In genomic region chr11:94030059-94030458, GRCh38 we compare ENCODE assay signal across 27 cellular contexts. TPM values are rescaled to one million over a fixed set of nuclear protein-coding genes. Genes with fewer than 3 reads are reported as not detected.
"Had no signal": no experiment of that assay in that cellular context is flagged by ENCODE, and none has a peak within 500 bp of the region (broad histone marks: within the 10 kb centered on the region; RNA-seq: fewer than 3 reads in every experiment).

No MANE protein-coding gene starts in this region.

- ATAC-seq: activated CD8-positive, alpha-beta memory T cell treated with anti-CD3 and anti-CD28 coated beads, Interleukin-2, amount 10 ng/mL, durations not matched to agents 7 days and 5 days; activated T-cell treated with anti-CD3 and anti-CD28 coated beads, Interleukin-2, amount 50 U/mL, for 4 hours; activated T-helper 17 cell treated with anti-CD3 and anti-CD28 coated beads, Interleukin-2, amount 50 U/mL, for 72 hours; T-helper 17 cell had no signal

- H3K27me3 Mint-ChIP-seq: activated B cell treated with CpG ODN at 0.5 μM for 24 hours; activated CD4-positive, alpha-beta T cell treated with anti-CD3 and anti-CD28 coated beads, Interleukin-2, amount 10 ng/mL, durations not matched to agents 24 days and 14 days; activated CD8-positive, alpha-beta memory T cell treated with anti-CD3 and anti-CD28 coated beads, Interleukin-2, amount 10 ng/mL, durations not matched to agents 7 days and 5 days had no signal

- H3K27ac Mint-ChIP-seq: activated B cell treated with CpG ODN at 0.5 μM for 24 hours; activated CD4-positive, alpha-beta T cell treated with anti-CD3 and anti-CD28 coated beads, Interleukin-2, amount 10 ng/mL, durations not matched to agents 24 days and 14 days; activated CD8-positive, alpha-beta memory T cell treated with anti-CD3 and anti-CD28 coated beads, Interleukin-2, amount 10 ng/mL, durations not matched to agents 7 days and 5 days; activated naive CD4-positive, alpha-beta T cell treated with anti-CD3 and anti-CD28 coated beads for 36 hours; activated naive CD8-positive, alpha-beta T cell; activated T-helper 17 cell treated with anti-CD3 and anti-CD28 coated beads, Interleukin-2, amount 50 U/mL, for 72 hours; T-helper 17 cell had no signal

- H3K36me3 ChIP-seq: brain microvascular endothelial cell, MG63 had no signal

- H3K4me1 Mint-ChIP-seq: activated B cell treated with CpG ODN at 0.5 μM for 24 hours; activated CD4-positive, alpha-beta T cell treated with anti-CD3 and anti-CD28 coated beads, Interleukin-2, amount 10 ng/mL, durations not matched to agents 24 days and 14 days; activated CD8-positive, alpha-beta memory T cell treated with anti-CD3 and anti-CD28 coated beads, Interleukin-2, amount 10 ng/mL, durations not matched to agents 7 days and 5 days; activated T-helper 17 cell treated with anti-CD3 and anti-CD28 coated beads, Interleukin-2, amount 50 U/mL, for 72 hours; T-helper 17 cell had no signal

- DNase-seq: activated B cell treated with CpG ODN at 0.5 μM for 24 hours; activated CD4-positive, alpha-beta T cell treated with anti-CD3 and anti-CD28 coated beads for 1 hour; activated CD4-positive, alpha-beta T cell treated with anti-CD3 and anti-CD28 coated beads, Interleukin-2, amount 10 ng/mL, durations not matched to agents 24 days and 14 days; activated CD4-positive, alpha-beta T cell treated with anti-CD3 and anti-CD28 coated beads, Interleukin-2, amount 50 U/mL, for 48 hours; activated CD8-positive, alpha-beta memory T cell treated with anti-CD3 and anti-CD28 coated beads, Interleukin-2, amount 10 ng/mL, durations not matched to agents 7 days and 5 days; activated gamma-delta T cell; activated naive CD4-positive, alpha-beta T cell treated with anti-CD3 and anti-CD28 coated beads for 36 hours; activated T-cell treated with anti-CD3 and anti-CD28 coated beads, Interleukin-2, amount 50 U/mL, for 4 hours; brain microvascular endothelial cell; cerebellar nuclear complex; MG63; NCI-H1092 treated with DMSO at 0.1 percent for 48 hours; NCI-H1417 treated with DMSO at 0.1 percent for 48 hours; NCI-H1694; NCI-H2029; NCI-H345; NCI-H510A; NCI-H69; NK-92 treated with Interleukin-12 subunit alpha and Interleukin-12 subunit beta, amount 100 ng/mL, for 24 hours; PC-9; SIG-M5; T-helper 17 cell; T-helper 9 cell had no signal

- H3K27me3 ChIP-seq: brain microvascular endothelial cell, MG63 had no signal

- H3K4me3 Mint-ChIP-seq: activated B cell treated with CpG ODN at 0.5 μM for 24 hours; activated CD4-positive, alpha-beta T cell treated with anti-CD3 and anti-CD28 coated beads, Interleukin-2, amount 10 ng/mL, durations not matched to agents 24 days and 14 days; activated CD8-positive, alpha-beta memory T cell treated with anti-CD3 and anti-CD28 coated beads, Interleukin-2, amount 10 ng/mL, durations not matched to agents 7 days and 5 days; activated naive CD4-positive, alpha-beta T cell treated with anti-CD3 and anti-CD28 coated beads for 36 hours; activated naive CD8-positive, alpha-beta T cell; activated T-cell treated with anti-CD3 and anti-CD28 coated beads, Interleukin-2, amount 50 U/mL, for 4 hours; activated T-helper 17 cell treated with anti-CD3 and anti-CD28 coated beads, Interleukin-2, amount 50 U/mL, for 72 hours; T-helper 17 cell had no signal

- H3K36me3 Mint-ChIP-seq: activated CD8-positive, alpha-beta memory T cell treated with anti-CD3 and anti-CD28 coated beads, Interleukin-2, amount 10 ng/mL, durations not matched to agents 7 days and 5 days; activated naive CD8-positive, alpha-beta T cell had no signal

- H3K9me3 Mint-ChIP-seq: activated CD4-positive, alpha-beta T cell treated with anti-CD3 and anti-CD28 coated beads, Interleukin-2, amount 10 ng/mL, durations not matched to agents 24 days and 14 days; activated naive CD4-positive, alpha-beta T cell treated with anti-CD3 and anti-CD28 coated beads for 36 hours had no signal

- H3K4me3 ChIP-seq: MG63, PC-9 had no signal

RNA-seq across cellular contexts. Expression of gene HEPHL1, which starts 8.9 kb away (rescaled TPM):
- total RNA-seq: activated B cell treated with CpG ODN at 0.5 μM for 24 hours; activated CD4-positive, alpha-beta T cell treated with anti-CD3 and anti-CD28 coated beads, Interleukin-2, amount 10 ng/mL, durations not matched to agents 24 days and 14 days; activated CD8-positive, alpha-beta memory T cell treated with anti-CD3 and anti-CD28 coated beads, Interleukin-2, amount 10 ng/mL, durations not matched to agents 7 days and 5 days; activated naive CD4-positive, alpha-beta T cell treated with anti-CD3 and anti-CD28 coated beads for 36 hours; activated T-cell treated with anti-CD3 and anti-CD28 coated beads, Interleukin-2, amount 50 U/mL, for 4 hours; activated T-helper 17 cell treated with anti-CD3 and anti-CD28 coated beads, Interleukin-2, amount 50 U/mL, for 72 hours; cardiac septum; PC-9; RPMI7951; T-helper 17 cell had no signal
